In genomic region chr16:67933805-67934204, GRCh38 we compare ENCODE assay signal across 19 cellular contexts. TPM values are rescaled to one million over a fixed set of nuclear protein-coding genes. Genes with fewer than 3 reads are reported as not detected.
DNase-seq lines count a peak whose midpoint lies in the region; FAIRE-seq and TF ChIP-seq lines count a peak whose summit lies in the region.
"Had no signal": no experiment of that assay in that cellular context is flagged by ENCODE, and none has a peak within 500 bp of the region (broad histone marks: within the 10 kb centered on the region; RNA-seq: fewer than 3 reads in every experiment).

No MANE protein-coding gene starts in this region.

- TF ChIP-seq CTCF in H9 (conservative IDR thresholded peaks at IDR 0.05) (no peak), astrocyte (IDR thresholded peaks at IDR 0.05; ENCODE audit: insufficient read depth, low read depth, low read length) (no peak), nephron (IDR thresholded peaks at IDR 0.05; ENCODE audit: unreplicated experiment in 3 of 3) (no peak)

- no peak overlapping the region for H2BK15ac ChIP-seq in H9 (ENCODE audit: low read depth, low read length)

- H3K27ac ChIP-seq in H9 (ENCODE audit: insufficient read length, low read depth, low read length) = no peak overlapping the region
- no peak overlapping the region for H3K27ac ChIP-seq in astrocyte (ENCODE audit: low read depth, low read length)
- H3K27ac ChIP-seq: coronary artery had no signal

- H3K27me3 ChIP-seq in H9 (ENCODE audit: insufficient read depth, low read length) (no peaks in the 10 kb centered on the region), astrocyte (ENCODE audit: insufficient read depth, low read length) (no peaks in the 10 kb centered on the region)
- H3K27me3 ChIP-seq: esophagus muscularis mucosa, sigmoid colon had no signal

- FAIRE-seq in astrocyte (lab: Jason Lieb, UNC) = no peak
- FAIRE-seq: GM19239, urothelium cell line had no signal

- H3K4me3 ChIP-seq in astrocyte (ENCODE audit: insufficient read depth, low read depth, low read length) = no peak overlapping the region
- H3K4me3 ChIP-seq: coronary artery, esophagus muscularis mucosa, sigmoid colon had no signal

- peaks cover 39% of the 10 kb centered on the region for H3K36me3 Mint-ChIP-seq in T-helper 1 cell treated with Interleukin-12 subunit alpha and Interleukin-12 subunit beta and Interleukin-4 antibody, amounts not matched to agents 30 μg/mL and 1 μg/mL, for 36 hours (ENCODE audit: low read depth)
- H3K36me3 Mint-ChIP-seq in H9 (ENCODE audit: insufficient read depth in 1 of 3, low read depth in 3 of 3) = peaks cover 10 to 40% (median 15%) of the 10 kb centered on the region in 3 experiments
- H3K36me3 Mint-ChIP-seq in astrocyte (ENCODE audit: low read depth, unreplicated experiment) = peaks cover 19% of the 10 kb centered on the region
- H3K36me3 Mint-ChIP-seq in nephron (ENCODE audit: low read depth) = no peaks in the 10 kb centered on the region

- no peak overlapping the region for H3K9ac ChIP-seq in H9 (ENCODE audit: extremely low read depth, insufficient read length, low read length)
- H3K9ac ChIP-seq in astrocyte (ENCODE audit: low read length) = no peak overlapping the region

- H3T11ph ChIP-seq in H9 (ENCODE audit: low read length) = no peak overlapping the region

- WGBS in H9 (ENCODE audit: extremely low coverage, insufficient read length, low lambda C conversion rate) = no CpG with 5 or more reads among the region's 7 CpGs

- H3K79me2 ChIP-seq in H9 (ENCODE audit: insufficient read depth, low read length) (no peaks in the 10 kb centered on the region), astrocyte (ENCODE audit: insufficient read depth, low read length) (peaks cover 6% of the 10 kb centered on the region)

- H3K23ac ChIP-seq in H9 (ENCODE audit: insufficient read length, low read depth, low read length) = no peak overlapping the region

- DNase-seq in T-helper 1 cell = no peak
- DNase-seq in H9 = no peak
- no peak for DNase-seq in astrocyte (ENCODE audit: low read depth)
- DNase-seq in DMS 273 (lab: John Stamatoyannopoulos, UW; ENCODE audit: unreplicated experiment) = no peak
- DNase-seq in DMS79 (lab: John Stamatoyannopoulos, UW) = no peak
- no peak for DNase-seq in NCI-H345 (lab: John Stamatoyannopoulos, UW)
- DNase-seq: 8988T; CD4-positive, CD25-positive, alpha-beta regulatory T cell; GDM1; NCI-H2081 treated with DMSO at 0.1 percent for 48 hours; sigmoid colon; stimulated activated naive CD4-positive, alpha-beta T cell; T-helper 2 cell had no signal

- H3K4me1 ChIP-seq in H9 (ENCODE audit: insufficient read depth, low read length) (peaks cover 3% of the 10 kb centered on the region; the same call in 1 of the 2 replicates), astrocyte (ENCODE audit: insufficient read depth, low read length) (peaks cover 22% of the 10 kb centered on the region)

- no peak overlapping the region for H3K27ac Mint-ChIP-seq in T-helper 1 cell treated with Interleukin-12 subunit alpha and Interleukin-12 subunit beta and Interleukin-4 antibody, amounts not matched to agents 30 μg/mL and 1 μg/mL, for 36 hours
- no peak overlapping the region for H3K27ac Mint-ChIP-seq in H9
- no peak overlapping the region for H3K27ac Mint-ChIP-seq in astrocyte (ENCODE audit: unreplicated experiment)
- H3K27ac Mint-ChIP-seq in nephron = peak overlapping the region in 1 of 3 experiments; percentile 99

- no peak overlapping the region for H2BK12ac ChIP-seq in H9 (ENCODE audit: insufficient read length, low read depth, low read length)

- peak overlapping the region; percentile 15 for H3K4me3 Mint-ChIP-seq in T-helper 1 cell treated with Interleukin-12 subunit alpha and Interleukin-12 subunit beta and Interleukin-4 antibody, amounts not matched to agents 30 μg/mL and 1 μg/mL, for 36 hours
- H3K4me3 Mint-ChIP-seq in H9 (peak overlapping the region; percentile 98 to 100; a peak in 4 of 5 replicates), astrocyte (ENCODE audit: unreplicated experiment) (peak overlapping the region; percentile 16), nephron (peak overlapping the region; percentile 100)

- no peak overlapping the region for H2BK5ac ChIP-seq in H9 (ENCODE audit: insufficient read length, low read length)

- no peak overlapping the region for H4K8ac ChIP-seq in H9 (replicated peaks; ENCODE audit: insufficient read length, low read depth, low read length)

- H3K9me3 ChIP-seq in H9 (ENCODE audit: control insufficient read depth, low read depth, low read length) (no peaks in the 10 kb centered on the region), astrocyte (ENCODE audit: insufficient read depth, low read depth, low read length) (no peaks in the 10 kb centered on the region)
- H3K9me3 ChIP-seq: esophagus muscularis mucosa, sigmoid colon had no signal

- H3K4ac ChIP-seq in H9 (ENCODE audit: low read depth, low read length) = no peak overlapping the region

- no peak overlapping the region for H2BK120ac ChIP-seq in H9 (ENCODE audit: low read depth, low read length, poor library complexity, severe bottlenecking)

- H3K36me3 ChIP-seq in astrocyte (ENCODE audit: insufficient read depth, low read length) = peaks cover 3% of the 10 kb centered on the region

- no peaks in the 10 kb centered on the region for H3K9me3 Mint-ChIP-seq in T-helper 1 cell treated with Interleukin-12 subunit alpha and Interleukin-12 subunit beta and Interleukin-4 antibody, amounts not matched to agents 30 μg/mL and 1 μg/mL, for 36 hours
- H3K9me3 Mint-ChIP-seq in H9 (peaks cover 0 to 2% of the 10 kb centered on the region in 2 experiments; a peak in 2 of 5 replicates), astrocyte (ENCODE audit: unreplicated experiment) (no peaks in the 10 kb centered on the region), nephron (no peaks in the 10 kb centered on the region)

- no peaks in the 10 kb centered on the region for H3K79me1 ChIP-seq in H9 (ENCODE audit: insufficient read depth, low read depth, low read length, poor library complexity, severe bottlenecking)

- H2AFZ ChIP-seq in H9 (ENCODE audit: low read length) (no peak overlapping the region), astrocyte (ENCODE audit: low read depth, low read length) (no peak overlapping the region)

- H3K4me1 Mint-ChIP-seq in T-helper 1 cell treated with Interleukin-12 subunit alpha and Interleukin-12 subunit beta and Interleukin-4 antibody, amounts not matched to agents 30 μg/mL and 1 μg/mL, for 36 hours (ENCODE audit: low read depth) = peaks cover 24% of the 10 kb centered on the region
- H3K4me1 Mint-ChIP-seq in H9 (peaks cover 20 to 23% of the 10 kb centered on the region in 2 experiments), astrocyte (ENCODE audit: low read depth, unreplicated experiment) (peaks cover 15% of the 10 kb centered on the region), nephron (peaks cover 30% of the 10 kb centered on the region)

- H3K27me3 Mint-ChIP-seq in T-helper 1 cell treated with Interleukin-12 subunit alpha and Interleukin-12 subunit beta and Interleukin-4 antibody, amounts not matched to agents 30 μg/mL and 1 μg/mL, for 36 hours (ENCODE audit: low read depth) = no peaks in the 10 kb centered on the region
- H3K27me3 Mint-ChIP-seq in H9 (ENCODE audit: low read depth) (peaks cover 10% of the 10 kb centered on the region), astrocyte (ENCODE audit: low read depth, unreplicated experiment) (no peaks in the 10 kb centered on the region), nephron (ENCODE audit: low read depth) (no peaks in the 10 kb centered on the region)
- H3K27me3 Mint-ChIP-seq: CD4-positive, CD25-positive, alpha-beta regulatory T cell had no signal

- H3K56ac ChIP-seq in H9 (ENCODE audit: insufficient read length, low read depth, low read length) = no peak overlapping the region

- no peak overlapping the region for H2BK20ac ChIP-seq in H9 (ENCODE audit: low read depth, low read length, poor library complexity, severe bottlenecking)

- H3K4me2 ChIP-seq in H9 (ENCODE audit: insufficient read depth, insufficient read length, low read length) = peak overlapping the region; percentile 30
- H3K4me2 ChIP-seq in astrocyte (ENCODE audit: low read length) = no peak overlapping the region

- H3K23me2 ChIP-seq in H9 (ENCODE audit: insufficient read length, low read depth, low read length, poor library complexity, severe bottlenecking) = peaks cover 18% of the 10 kb centered on the region

- no peak overlapping the region for H4K91ac ChIP-seq in H9 (ENCODE audit: insufficient read length, low read depth, low read length)

- no peak overlapping the region for H3K14ac ChIP-seq in H9 (ENCODE audit: insufficient read depth, low read length)

- H4K5ac ChIP-seq in H9 (ENCODE audit: insufficient read length, low read depth, low read length) = no peak overlapping the region

- H2AK5ac ChIP-seq in H9 (ENCODE audit: insufficient read length, low read length) = no peak overlapping the region

- H4K20me1 ChIP-seq in H9 (ENCODE audit: control insufficient read depth, insufficient read depth, insufficient read length) = no peaks in the 10 kb centered on the region
- peaks cover 10% of the 10 kb centered on the region for H4K20me1 ChIP-seq in astrocyte (ENCODE audit: insufficient read depth, low read length)

- H3K18ac ChIP-seq in H9 (ENCODE audit: insufficient read length, low read depth, low read length) = no peak overlapping the region

RNA-seq across cellular contexts. Expression of gene CTRL, which starts 2.1 kb away (rescaled TPM):
- 2.7 and 3.3 TPM in 2 replicates for total RNA-seq in H9 (2021)
- total RNA-seq in astrocyte = 1.1 and 1.2 TPM in 2 replicates

RNA-seq across cellular contexts. Expression of gene PSMB10, which starts 2.8 kb away (rescaled TPM):
- total RNA-seq in H9 (2021) (24.5 and 25.7 TPM in 2 replicates), astrocyte (35.8 and 38.8 TPM in 2 replicates)

RNA-seq across cellular contexts. Expression of gene LCAT, which starts 10.1 kb away (rescaled TPM):
- 17.7 and 17.8 TPM in 2 replicates for total RNA-seq in H9 (2021)
- 33.7 and 37.9 TPM in 2 replicates for total RNA-seq in astrocyte

RNA-seq across cellular contexts. Expression of gene SLC12A4, which starts 34.6 kb away (rescaled TPM):
- total RNA-seq in H9 (2021) (46.7 and 51.1 TPM in 2 replicates), astrocyte (114 and 118 TPM in 2 replicates)

RNA-seq across cellular contexts. Expression of gene PSKH1, which starts 40.8 kb away (rescaled TPM):
- total RNA-seq in H9 (2021) (28.6 and 29.1 TPM in 2 replicates), astrocyte (27.3 and 29.7 TPM in 2 replicates)

Comparison
In these comparisons a context has a peak if more than half of its experiments do, and no peak if none do; other contexts are left out.
1. H3K4me3 Mint-ChIP-seq: peak in every context shown above with its lines; median percentile 100 in nephron; 99 in H9; 16 in astrocyte; 15 in T-helper 1 cell treated with Interleukin-12 subunit alpha and Interleukin-12 subunit beta and Interleukin-4 antibody, amounts not matched to agents 30 μg/mL and 1 μg/mL, for 36 hours.